In the genomic region with DNA sequence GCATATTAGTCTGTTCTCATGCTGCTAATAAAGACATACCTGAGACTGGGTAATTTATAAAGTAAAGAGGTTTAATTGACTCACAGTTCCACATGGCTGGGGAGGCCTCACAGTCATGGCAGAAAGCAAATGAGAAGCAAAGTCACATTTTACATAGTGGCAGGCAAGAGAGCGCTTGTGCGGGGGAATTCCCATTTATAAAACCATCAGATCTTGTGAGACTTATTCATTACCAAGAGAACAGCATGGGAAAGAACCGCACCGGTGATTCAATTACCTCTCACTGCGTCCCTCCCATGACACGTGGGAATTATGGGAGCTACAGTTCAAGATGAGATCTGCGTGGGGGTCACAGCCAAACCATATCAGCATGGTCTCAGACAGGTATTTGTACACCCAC, we compare ENCODE assay signal across 8 cellular contexts. TPM values are rescaled to one million over a fixed set of nuclear protein-coding genes. Genes with fewer than 3 reads are reported as not detected.
DNase-seq lines count a peak whose midpoint lies in the region; ATAC-seq and TF ChIP-seq lines count a peak whose summit lies in the region.
"Not testable (repeated sequence)": the region's sequence is repeated elsewhere in the genome, so short reads cannot be mapped to it uniquely, and the experiment has no call there.

No MANE protein-coding gene starts in this region.

- H3K36me3 Mint-ChIP-seq in CD4-positive, alpha-beta memory T cell; activated CD4-positive, alpha-beta memory T cell treated with anti-CD3 and anti-CD28 coated beads for 36 hours; activated T-cell treated with anti-CD3 and anti-CD28 coated beads, Interleukin-2, amount 50 U/mL, for 72 hours (ENCODE audit: insufficient read depth in 2 of 2): not testable (repeated sequence)
- peaks cover 16% of the 10 kb centered on the region for H3K36me3 Mint-ChIP-seq in T-helper 2 cell treated with Interferon-gamma antibody and Interleukin-4, amounts not matched to agents 5 μg/mL and 100 μg/mL, for 36 hours (ENCODE audit: low read depth)
- peaks cover 10% of the 10 kb centered on the region for H3K36me3 Mint-ChIP-seq in activated naive CD8-positive, alpha-beta T cell treated with anti-CD3 and anti-CD28 coated beads, Interleukin-2, amount 10 ng/mL, durations not matched to agents 7 days and 5 days

- TF ChIP-seq CTCF in kidney epithelial cell (IDR thresholded peaks at IDR 0.05; ENCODE audit: insufficient read depth, low read length, poor library complexity, severe bottlenecking), result not testable (repeated sequence)

- peak in 3 of 5 donors; percentile 22 to 82 (median 29) for DNase-seq in CD4-positive, alpha-beta memory T cell
- peak; percentile 77 for DNase-seq in T-helper 2 cell treated with Interferon-gamma antibody and Interleukin-4, amounts not matched to agents 5 μg/mL and 100 μg/mL, for 36 hours (ENCODE audit: low spot score)
- peak; percentile 84 for DNase-seq in activated CD4-positive, alpha-beta memory T cell treated with anti-CD3 and anti-CD28 coated beads for 36 hours
- DNase-seq in activated T-cell treated with anti-CD3 and anti-CD28 coated beads, Interleukin-2, amount 50 U/mL, for 72 hours, result peak; percentile 62 to 76
- DNase-seq in activated naive CD8-positive, alpha-beta T cell treated with anti-CD3 and anti-CD28 coated beads, Interleukin-2, amount 10 ng/mL, durations not matched to agents 7 days and 5 days, result not testable (repeated sequence)
- DNase-seq in kidney epithelial cell (ENCODE audit: low read depth), result peak; percentile 16
- DNase-seq in stimulated activated CD4-positive, alpha-beta T cell treated with anti-CD3 and anti-CD28 coated beads, Interleukin-1b, Interleukin-23, amount 100 ng/mL, for 48 hours, result peak; percentile 81
- peak; percentile 48 to 75 for DNase-seq in stimulated activated CD8-positive, alpha-beta memory T cell treated with anti-CD3 and anti-CD28 coated beads, Interleukin-7, amount 100 ng/mL, for 4 hours (ENCODE audit: low read depth in 2 of 2)

- intact Hi-C loops in CD4-positive, alpha-beta memory T cell (cut with micrococcal nuclease), result not testable (repeated sequence)
- intact Hi-C loops in activated CD4-positive, alpha-beta memory T cell treated with anti-CD3 and anti-CD28 coated beads for 36 hours (cut with micrococcal nuclease), result loop anchor here (1.0 to 10.0 kb wide), 5 partner anchors 14 to 531 kb away; a partner anchor contains a TSS

- peak; percentile 69 to 70 for ATAC-seq in activated T-cell treated with anti-CD3 and anti-CD28 coated beads, Interleukin-2, amount 50 U/mL, for 72 hours (replicated peaks in 1 of 2)
- ATAC-seq in activated naive CD8-positive, alpha-beta T cell treated with anti-CD3 and anti-CD28 coated beads, Interleukin-2, amount 10 ng/mL, durations not matched to agents 7 days and 5 days (ENCODE audit: low read depth), result not testable (repeated sequence)

- H3K4me1 ChIP-seq in CD4-positive, alpha-beta memory T cell (ENCODE audit: insufficient read depth, low read length), result peaks cover 66% of the 10 kb centered on the region

- CTCF ChIA-PET in CD4-positive, alpha-beta memory T cell (lab: Charles Lee; ENCODE audit: partially characterized antibody), result interaction anchor here (1.0 to 1.1 kb wide), 2 partner anchors 19 to 29 kb away, joined by 3 read pairs; no protein-coding TSS in a partner anchor
- CTCF ChIA-PET in activated CD4-positive, alpha-beta memory T cell treated with anti-CD3 and anti-CD28 coated beads for 36 hours (lab: Charles Lee), result interaction anchor here (0.7 to 1.7 kb wide), 4 partner anchors 8 to 71 kb away, joined by 3 to 9 read pairs (median 4); a partner anchor contains a TSS

- H3K27ac Mint-ChIP-seq in CD4-positive, alpha-beta memory T cell, result peak overlapping the region; percentile 15 to 93 (median 79)
- peak overlapping the region; percentile 11 for H3K27ac Mint-ChIP-seq in T-helper 2 cell treated with Interferon-gamma antibody and Interleukin-4, amounts not matched to agents 5 μg/mL and 100 μg/mL, for 36 hours
- peak overlapping the region; percentile 95 for H3K27ac Mint-ChIP-seq in activated CD4-positive, alpha-beta memory T cell treated with anti-CD3 and anti-CD28 coated beads for 36 hours
- H3K27ac Mint-ChIP-seq in activated T-cell treated with anti-CD3 and anti-CD28 coated beads, Interleukin-2, amount 50 U/mL, for 72 hours, result peak overlapping the region; percentile 84
- H3K27ac Mint-ChIP-seq in activated naive CD8-positive, alpha-beta T cell treated with anti-CD3 and anti-CD28 coated beads, Interleukin-2, amount 10 ng/mL, durations not matched to agents 7 days and 5 days, result peak overlapping the region; percentile 19

- not testable (repeated sequence) for H3K36me3 ChIP-seq in CD4-positive, alpha-beta memory T cell (ENCODE audit: insufficient read depth, low read length); kidney epithelial cell (ENCODE audit: control insufficient read depth, insufficient read depth, low read length)

- not testable (repeated sequence) for H3K27me3 ChIP-seq in CD4-positive, alpha-beta memory T cell (ENCODE audit: insufficient read depth, low read length); kidney epithelial cell (ENCODE audit: control insufficient read depth, insufficient read depth, low read length)

- H3K4me3 Mint-ChIP-seq in CD4-positive, alpha-beta memory T cell, result peak overlapping the region in 3 of 8 donors; percentile 12 to 71 (median 29)
- H3K4me3 Mint-ChIP-seq in T-helper 2 cell treated with Interferon-gamma antibody and Interleukin-4, amounts not matched to agents 5 μg/mL and 100 μg/mL, for 36 hours; activated naive CD8-positive, alpha-beta T cell treated with anti-CD3 and anti-CD28 coated beads, Interleukin-2, amount 10 ng/mL, durations not matched to agents 7 days and 5 days: not testable (repeated sequence)
- H3K4me3 Mint-ChIP-seq in activated CD4-positive, alpha-beta memory T cell treated with anti-CD3 and anti-CD28 coated beads for 36 hours, result peak overlapping the region; percentile 36
- peak overlapping the region; percentile 83 to 86 for H3K4me3 Mint-ChIP-seq in activated T-cell treated with anti-CD3 and anti-CD28 coated beads, Interleukin-2, amount 50 U/mL, for 72 hours

- not testable (repeated sequence) for H3K27ac ChIP-seq in CD4-positive, alpha-beta memory T cell (ENCODE audit: low read depth, low read length)

- H3K4me3 ChIP-seq in CD4-positive, alpha-beta memory T cell (ENCODE audit: low read length in 2 of 2); kidney epithelial cell (ENCODE audit: low read depth, low read length): not testable (repeated sequence)

- H3K4me1 Mint-ChIP-seq in CD4-positive, alpha-beta memory T cell, result peaks cover 42 to 69% (median 55%) of the 10 kb centered on the region in 4 donors
- H3K4me1 Mint-ChIP-seq in T-helper 2 cell treated with Interferon-gamma antibody and Interleukin-4, amounts not matched to agents 5 μg/mL and 100 μg/mL, for 36 hours (ENCODE audit: low read depth), result peaks cover 41% of the 10 kb centered on the region
- peaks cover 64% of the 10 kb centered on the region for H3K4me1 Mint-ChIP-seq in activated CD4-positive, alpha-beta memory T cell treated with anti-CD3 and anti-CD28 coated beads for 36 hours (ENCODE audit: low read depth)
- peaks cover 74% of the 10 kb centered on the region for H3K4me1 Mint-ChIP-seq in activated T-cell treated with anti-CD3 and anti-CD28 coated beads, Interleukin-2, amount 50 U/mL, for 72 hours (ENCODE audit: low read depth)
- H3K4me1 Mint-ChIP-seq in activated naive CD8-positive, alpha-beta T cell treated with anti-CD3 and anti-CD28 coated beads, Interleukin-2, amount 10 ng/mL, durations not matched to agents 7 days and 5 days, result peaks cover 52% of the 10 kb centered on the region

- H3K9me3 ChIP-seq in CD4-positive, alpha-beta memory T cell (ENCODE audit: control insufficient read depth in 1 of 2, low read length in 2 of 2), result not testable (repeated sequence)

- POLR2A ChIA-PET in CD4-positive, alpha-beta memory T cell (lab: Charles Lee; ENCODE audit: partially characterized antibody), result interaction anchor here (3.5 to 7.9 kb wide), 2 partner anchors 13 to 16 kb away, joined by 13 to 422 read pairs; a partner anchor contains a TSS
- POLR2A ChIA-PET in activated CD4-positive, alpha-beta memory T cell treated with anti-CD3 and anti-CD28 coated beads for 36 hours (lab: Charles Lee), result interaction anchor here (0.7 to 4.0 kb wide), 5 partner anchors 15 to 298 kb away, joined by 3 to 42 read pairs (median 3); a partner anchor contains a TSS
- POLR2A ChIA-PET in activated naive CD8-positive, alpha-beta T cell treated with anti-CD3 and anti-CD28 coated beads, Interleukin-2, amount 10 ng/mL, durations not matched to agents 7 days and 5 days (lab: Charles Lee), result interaction anchor here (14.3 kb wide), 1 partner anchor 17 kb away, joined by 562 read pairs; a partner anchor contains a TSS

- H3K9me3 Mint-ChIP-seq in CD4-positive, alpha-beta memory T cell; T-helper 2 cell treated with Interferon-gamma antibody and Interleukin-4, amounts not matched to agents 5 μg/mL and 100 μg/mL, for 36 hours; activated CD4-positive, alpha-beta memory T cell treated with anti-CD3 and anti-CD28 coated beads for 36 hours; activated T-cell treated with anti-CD3 and anti-CD28 coated beads, Interleukin-2, amount 50 U/mL, for 72 hours; activated naive CD8-positive, alpha-beta T cell treated with anti-CD3 and anti-CD28 coated beads, Interleukin-2, amount 10 ng/mL, durations not matched to agents 7 days and 5 days: not testable (repeated sequence)

- not testable (repeated sequence) for H3K27me3 Mint-ChIP-seq in CD4-positive, alpha-beta memory T cell; T-helper 2 cell treated with Interferon-gamma antibody and Interleukin-4, amounts not matched to agents 5 μg/mL and 100 μg/mL, for 36 hours (ENCODE audit: low read depth); activated CD4-positive, alpha-beta memory T cell treated with anti-CD3 and anti-CD28 coated beads for 36 hours; activated T-cell treated with anti-CD3 and anti-CD28 coated beads, Interleukin-2, amount 50 U/mL, for 72 hours (ENCODE audit: low read depth); activated naive CD8-positive, alpha-beta T cell treated with anti-CD3 and anti-CD28 coated beads, Interleukin-2, amount 10 ng/mL, durations not matched to agents 7 days and 5 days

RNA-seq across cellular contexts. Expression of a gene that starts 14.5 kb away (rescaled TPM):
- total RNA-seq in CD4-positive, alpha-beta memory T cell, result 100 to 1,000 TPM; 171 to 178 TPM
- 100 to 1,000 TPM; 112 to 123 TPM for polyA plus RNA-seq in CD4-positive, alpha-beta memory T cell
- 10 to 100 TPM; 71.3 to 78.8 TPM for total RNA-seq in activated CD4-positive, alpha-beta memory T cell treated with anti-CD3 and anti-CD28 coated beads for 36 hours
- total RNA-seq in activated T-cell treated with anti-CD3 and anti-CD28 coated beads, Interleukin-2, amount 50 U/mL, for 72 hours, result 100 to 1,000 TPM; 103 to 151 TPM
- total RNA-seq in activated naive CD8-positive, alpha-beta T cell treated with anti-CD3 and anti-CD28 coated beads, Interleukin-2, amount 10 ng/mL, durations not matched to agents 7 days and 5 days, result 10 to 100 TPM; 77.4 to 84.8 TPM
- 20.3 and 24.4 TPM in 2 replicates for total RNA-seq in kidney epithelial cell

Comparison
In these comparisons a context has a peak if more than half of its experiments do, and no peak if none do; other contexts are left out.
1. H3K27ac Mint-ChIP-seq: peak in every context shown above with its lines; median percentile 95 in activated CD4-positive, alpha-beta memory T cell treated with anti-CD3 and anti-CD28 coated beads for 36 hours; 84 in activated T-cell treated with anti-CD3 and anti-CD28 coated beads, Interleukin-2, amount 50 U/mL, for 72 hours; 79 in CD4-positive, alpha-beta memory T cell; 19 in activated naive CD8-positive, alpha-beta T cell treated with anti-CD3 and anti-CD28 coated beads, Interleukin-2, amount 10 ng/mL, durations not matched to agents 7 days and 5 days; 11 in T-helper 2 cell treated with Interferon-gamma antibody and Interleukin-4, amounts not matched to agents 5 μg/mL and 100 μg/mL, for 36 hours.